Comparison of ENCODE assay signal across 11 cellular contexts in the genomic region with DNA sequence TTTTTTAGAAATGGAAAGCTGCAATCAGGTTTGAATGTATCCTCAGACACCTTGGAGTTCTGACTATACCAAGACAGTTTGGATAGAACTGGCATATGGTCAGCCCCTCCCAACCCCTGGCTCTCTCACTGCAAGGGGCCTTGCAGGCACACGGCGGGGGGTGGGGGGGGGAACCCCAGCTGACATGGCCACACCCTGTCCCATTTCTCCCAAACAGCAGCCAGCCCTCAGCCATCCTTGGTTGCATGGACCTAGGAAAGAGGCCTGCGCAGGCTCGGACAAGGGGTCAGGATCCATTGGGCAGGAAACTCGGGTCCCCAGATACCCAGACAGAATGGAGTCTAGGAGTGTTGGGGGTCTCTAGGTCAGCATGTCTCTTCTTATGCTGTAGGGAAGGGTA. TPM values are rescaled to one million over a fixed set of nuclear protein-coding genes. Genes with fewer than 3 reads are reported as not detected.
DNase-seq lines count a peak whose midpoint lies in the region; ATAC-seq, FAIRE-seq and TF ChIP-seq lines count a peak whose summit lies in the region.
"Had no signal": no experiment of that assay in that cellular context is flagged by ENCODE, and none has a peak within 500 bp of the region (broad histone marks: within the 10 kb centered on the region; RNA-seq: fewer than 3 reads in every experiment).

No MANE protein-coding gene starts in this region.

- H3K27me3 ChIP-seq in KMS-11 (ENCODE audit: insufficient read depth, low read depth) = no peaks in the 10 kb centered on the region
- H3K27me3 ChIP-seq: testis had no signal

- no peaks in the 10 kb centered on the region for H3K9me3 Mint-ChIP-seq in osteocyte (ENCODE audit: unreplicated experiment)
- H3K9me3 Mint-ChIP-seq: memory B cell had no signal

- no peaks in the 10 kb centered on the region for H3K79me2 ChIP-seq in KMS-11 (ENCODE audit: insufficient read depth, low read depth)

- ATAC-seq in GM19023 (IDR thresholded peaks at IDR 0.05; ENCODE audit: unreplicated experiment) (no peak), HG02763 (IDR thresholded peaks at IDR 0.05; ENCODE audit: unreplicated experiment) (no peak)

- peaks cover 14% of the 10 kb centered on the region for H3K4me1 Mint-ChIP-seq in osteocyte (ENCODE audit: unreplicated experiment)

- H3K9ac ChIP-seq in KMS-11 = no peak overlapping the region

- peak overlapping the region; percentile 76 for H3K27ac Mint-ChIP-seq in osteocyte (ENCODE audit: unreplicated experiment)
- H3K27ac Mint-ChIP-seq: memory B cell had no signal

- TF ChIP-seq CTCF in KMS-11 (conservative IDR thresholded peaks at IDR 0.05; ENCODE audit: low read depth, low read length) (no peak), coronary artery (IDR thresholded peaks at IDR 0.05) (no peak), osteocyte (IDR thresholded peaks at IDR 0.05) (no peak)

- H3K27ac ChIP-seq in KMS-11 (no peak overlapping the region), coronary artery (peak overlapping the region; percentile 65 to 86)

- no peak for FAIRE-seq in RCC 7860 (lab: Jason Lieb, UNC)

- no peaks in the 10 kb centered on the region for H3K27me3 Mint-ChIP-seq in osteocyte (ENCODE audit: unreplicated experiment)
- H3K27me3 Mint-ChIP-seq: memory B cell had no signal

- H3K4me3 ChIP-seq in KMS-11 (IDR thresholded peaks at IDR 0.05; ENCODE audit: insufficient read depth, low read depth, low read length) (no peak overlapping the region), coronary artery (no peak overlapping the region)

- peaks cover 7% of the 10 kb centered on the region for H3K4me1 ChIP-seq in KMS-11 (ENCODE audit: low read depth, poor library complexity, severe bottlenecking)

- no peaks in the 10 kb centered on the region for H4K20me1 ChIP-seq in KMS-11 (ENCODE audit: insufficient read depth)

- peaks cover 8% of the 10 kb centered on the region for H3K36me3 Mint-ChIP-seq in osteocyte (ENCODE audit: unreplicated experiment)
- H3K36me3 Mint-ChIP-seq: memory B cell had no signal

- no peaks in the 10 kb centered on the region for H3K36me3 ChIP-seq in KMS-11 (ENCODE audit: insufficient read depth)

- DNase-seq in NCI-H2171 treated with DMSO at 0.1 percent for 48 hours (lab: John Stamatoyannopoulos, UW) = peak; percentile 49
- no peak for DNase-seq in NCI-H2171 (lab: John Stamatoyannopoulos, UW)
- no peak for DNase-seq in coronary artery (ENCODE audit: low spot score)
- DNase-seq in osteocyte (ENCODE audit: extremely low spot score, unreplicated experiment) = no peak
- no peak for DNase-seq in RCC 7860 (ENCODE audit: low spot score)
- DNase-seq: NCI-H187 treated with DMSO at 0.1 percent for 48 hours had no signal

- H2AFZ ChIP-seq in KMS-11 (ENCODE audit: low read depth) = peak overlapping the region; percentile 71; the same call in 1 of the 2 replicates

- peak overlapping the region; percentile 36; the same call in 1 of the 2 replicates for H3K4me2 ChIP-seq in KMS-11

- H3K4me3 Mint-ChIP-seq in osteocyte (ENCODE audit: unreplicated experiment) = peak overlapping the region; percentile 66

RNA-seq across cellular contexts. Expression of a gene that starts 14.5 kb away (rescaled TPM):
- total RNA-seq in osteocyte = 9.6 and 10.4 TPM in 2 replicates

RNA-seq across cellular contexts. Expression of a gene that starts 30.4 kb away (rescaled TPM):
- 1,247 and 1,287 TPM in 2 replicates for total RNA-seq in osteocyte

RNA-seq across cellular contexts. Expression of a gene that starts 51.9 kb away (rescaled TPM):
- total RNA-seq in osteocyte = 2.0 and 2.4 TPM in 2 replicates
